ENCODE assay signal across 8 cellular contexts in the genomic region with DNA sequence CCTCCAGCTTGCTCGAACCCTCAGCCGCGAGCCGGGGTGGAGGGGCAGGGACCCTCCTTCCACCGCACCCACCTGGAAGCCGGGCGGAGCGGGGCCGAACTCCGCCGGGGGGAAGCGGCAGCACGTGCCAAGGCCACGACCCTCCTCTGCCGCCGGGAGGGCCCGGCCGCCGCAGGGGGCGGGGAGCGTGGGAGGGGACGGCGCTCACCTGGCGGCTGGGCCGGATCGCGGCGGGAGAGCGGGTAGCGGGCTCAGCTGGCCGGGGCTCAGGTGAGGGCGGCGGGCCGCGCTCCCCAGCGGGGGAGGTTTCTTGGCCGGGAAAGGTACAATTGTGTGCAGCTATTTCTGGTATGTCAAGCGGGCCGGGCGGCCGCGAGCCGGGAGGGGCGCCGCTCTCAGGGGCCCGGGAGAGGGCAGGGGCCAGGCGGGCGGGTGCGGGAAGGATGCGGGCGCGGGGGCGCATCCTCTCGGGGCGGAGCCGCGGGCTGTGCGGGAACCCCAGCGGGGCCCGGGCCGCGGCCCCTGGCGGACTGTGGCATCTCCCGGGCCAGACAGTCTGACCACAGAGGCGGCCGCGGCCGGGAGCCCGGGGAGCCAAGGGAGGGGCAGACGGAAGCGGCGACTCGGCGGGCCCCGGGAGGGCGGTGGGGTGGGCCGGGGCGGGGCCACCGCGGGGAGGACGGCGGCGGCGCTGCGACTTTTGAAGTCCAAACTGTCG. TPM values are rescaled to one million over a fixed set of nuclear protein-coding genes. Genes with fewer than 3 reads are reported as not detected.
DNase-seq lines count a peak whose midpoint lies in the region; ATAC-seq and TF ChIP-seq lines count a peak whose summit lies in the region.

A gene (plus strand): TSS at position 710 of the 718 bp plus-strand sequence. CDS start 328 bp downstream, outside the sequence.

- H3K4me3 ChIP-seq in PC-3 (ENCODE audit: low read length): peak within 1 kb of the TSS; percentile 90
- peak within 1 kb of the TSS; percentile 77 for H3K4me3 ChIP-seq in parathyroid adenoma (ENCODE audit: low read depth, low read length)

- no peaks in the 10 kb centered on the region for H3K9me2 ChIP-seq in PC-3 (replicated peaks; ENCODE audit: low read length)

- peak; percentile 56 for ATAC-seq in GM18868 (IDR thresholded peaks at IDR 0.05; ENCODE audit: unreplicated experiment)
- peak; percentile 33 for ATAC-seq in HG03060 (IDR thresholded peaks at IDR 0.05; ENCODE audit: low read depth, unreplicated experiment)
- ATAC-seq in PC-3: peak; percentile 60
- peak; percentile 69 for ATAC-seq in Right ventricle myocardium inferior

- H3K27ac Mint-ChIP-seq in activated naive CD4-positive, alpha-beta T cell treated with anti-CD3 and anti-CD28 coated beads for 36 hours: no peak within 1 kb of the TSS

- H3F3A ChIP-seq in PC-3 (ENCODE audit: low read length, unreplicated experiment): no peaks in the 10 kb centered on the region

- in situ Hi-C loops in ACHN (cut with HindIII; ENCODE audit: low pct_ligation_motif_present, low pct_unique_long_range_greater_than_20kb, low sequenced_read_pairs): no loop called here

- H3K79me2 ChIP-seq in PC-3 (ENCODE audit: low read length): peaks cover 44% of the 10 kb centered on the region
- H3K79me2 ChIP-seq in parathyroid adenoma: no peaks in the 10 kb centered on the region

- POLR2A ChIA-PET in PC-3 (lab: Charles Lee; ENCODE audit: unreplicated experiment): no interaction called here

- H3K27me3 ChIP-seq in PC-3 (ENCODE audit: low read length) (no peaks in the 10 kb centered on the region), parathyroid adenoma (ENCODE audit: control insufficient read depth, insufficient read depth, low read length) (no peaks in the 10 kb centered on the region)

- DNase-seq in ACHN (peak; percentile 59), PC-3 (peak; percentile 46), Right ventricle myocardium inferior (ENCODE audit: missing footprints) (peak; percentile 75), SIG-M5 (lab: John Stamatoyannopoulos, UW) (no peak)
- DNase-seq in activated naive CD4-positive, alpha-beta T cell treated with anti-CD3 and anti-CD28 coated beads for 36 hours: peak; percentile 55

- H3K36me3 ChIP-seq in PC-3 (ENCODE audit: low read depth, low read length): no peaks in the 10 kb centered on the region
- no peaks in the 10 kb centered on the region for H3K36me3 ChIP-seq in parathyroid adenoma (ENCODE audit: control insufficient read depth, insufficient read depth, low read length)

- H3K9ac ChIP-seq in PC-3 (ENCODE audit: low read length) (peak within 1 kb of the TSS; percentile 63), parathyroid adenoma (no peak within 1 kb of the TSS)

- peak within 1 kb of the TSS; percentile 75 for H2AFZ ChIP-seq in PC-3 (ENCODE audit: low read length)
- peak within 1 kb of the TSS; percentile 93 for H2AFZ ChIP-seq in parathyroid adenoma

- H3K4me1 ChIP-seq in PC-3 (ENCODE audit: insufficient read depth, low read length) (peaks cover 13% of the 10 kb centered on the region), parathyroid adenoma (no peaks in the 10 kb centered on the region)

- H3K4me3 Mint-ChIP-seq in activated naive CD4-positive, alpha-beta T cell treated with anti-CD3 and anti-CD28 coated beads for 36 hours: peak within 1 kb of the TSS; percentile 75

- peaks cover 5% of the 10 kb centered on the region; the same call in 1 of the 2 replicates for H4K20me1 ChIP-seq in PC-3 (ENCODE audit: low read length)

- H3K4me2 ChIP-seq in PC-3 (ENCODE audit: low read length) (peak within 1 kb of the TSS; percentile 84), parathyroid adenoma (ENCODE audit: low read length) (peak within 1 kb of the TSS; percentile 69)

- intact Hi-C loops in PC-3 (cut with micrococcal nuclease) (loop anchor here (5.0 kb wide), 1 partner anchor 68 kb away; no protein-coding TSS in a partner anchor), Right ventricle myocardium inferior (cut with DNase I) (no loop called here)
- intact Hi-C loops in activated naive CD4-positive, alpha-beta T cell treated with anti-CD3 and anti-CD28 coated beads for 36 hours (cut with micrococcal nuclease): loop anchor here (1.0 to 5.0 kb wide), 6 partner anchors 86 to 308 kb away; a partner anchor contains a TSS

- BruUV-seq in PC-3 (replicated peaks; lab: Mats Ljungman, UMichigan): no TSS peak

- H3K27me3 Mint-ChIP-seq in activated naive CD4-positive, alpha-beta T cell treated with anti-CD3 and anti-CD28 coated beads for 36 hours (ENCODE audit: low read depth): peaks cover 12% of the 10 kb centered on the region

- H3K9me3 ChIP-seq in PC-3 (ENCODE audit: low read length) (no peaks in the 10 kb centered on the region), parathyroid adenoma (ENCODE audit: control insufficient read depth, low read length) (no peaks in the 10 kb centered on the region)

- peak within 1 kb of the TSS; percentile 10; the same call in 1 of the 2 replicates for H3K27ac ChIP-seq in PC-3 (ENCODE audit: low read length)
- no peak within 1 kb of the TSS for H3K27ac ChIP-seq in parathyroid adenoma

- H3K9me3 Mint-ChIP-seq in activated naive CD4-positive, alpha-beta T cell treated with anti-CD3 and anti-CD28 coated beads for 36 hours: no peaks in the 10 kb centered on the region

- TF ChIP-seq CTCF in PC-3 (conservative IDR thresholded peaks at IDR 0.05; ENCODE audit: low read depth, low read length) (no peak), parathyroid adenoma (IDR thresholded peaks at IDR 0.05) (no peak)

- no peaks in the 10 kb centered on the region for H3K36me3 Mint-ChIP-seq in activated naive CD4-positive, alpha-beta T cell treated with anti-CD3 and anti-CD28 coated beads for 36 hours (ENCODE audit: low read depth)

- H3K4me1 Mint-ChIP-seq in activated naive CD4-positive, alpha-beta T cell treated with anti-CD3 and anti-CD28 coated beads for 36 hours (ENCODE audit: low read depth): peaks cover 6% of the 10 kb centered on the region

- CTCF ChIA-PET in PC-3 (lab: Charles Lee): no interaction called here
- CTCF ChIA-PET in activated naive CD4-positive, alpha-beta T cell treated with anti-CD3 and anti-CD28 coated beads for 36 hours (lab: Charles Lee): interaction anchor here (1.2 kb wide), 1 partner anchor 9 kb away, joined by 3 read pairs; no protein-coding TSS in a partner anchor

RNA-seq across cellular contexts. Expression of the gene that starts here (rescaled TPM):
- total RNA-seq in PC-3 (2014; rRNA removed) (83.6 and 107 TPM in 2 replicates), Right ventricle myocardium inferior (392 TPM)
- total RNA-seq in activated naive CD4-positive, alpha-beta T cell treated with anti-CD3 and anti-CD28 coated beads for 36 hours: 10 to 100 TPM; 10.5 to 12.0 TPM
